ENCODE assay signal across 24 cellular contexts in the genomic region with DNA sequence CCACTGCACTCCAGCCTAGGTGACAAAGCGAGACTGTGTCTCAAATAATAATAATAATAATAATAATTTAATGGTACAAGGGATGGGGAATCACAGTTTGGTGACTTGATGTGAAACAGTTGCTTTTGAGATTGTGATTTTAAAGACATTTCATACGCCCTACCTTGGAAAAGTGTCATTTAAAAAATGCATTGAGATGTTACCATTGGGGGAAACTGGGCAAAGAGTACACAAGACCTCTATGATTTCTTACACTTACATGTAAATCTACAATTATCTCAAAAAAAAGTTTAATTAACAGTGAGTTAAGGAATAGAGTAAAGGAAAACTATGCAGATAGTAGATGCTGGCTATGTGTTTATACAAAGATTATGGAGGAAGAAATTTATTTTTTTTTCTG. TPM values are rescaled to one million over a fixed set of nuclear protein-coding genes. Genes with fewer than 3 reads are reported as not detected.
A peak's percentile ranks its signal among the peaks of the same experiment; 100 is the strongest.
DNase-seq lines count a peak whose midpoint lies in the region; ATAC-seq and TF ChIP-seq lines count a peak whose summit lies in the region.
"Had no signal": no experiment of that assay in that cellular context is flagged by ENCODE, and none has a peak within 500 bp of the region (broad histone marks: within the 10 kb centered on the region; RNA-seq: fewer than 3 reads in every experiment).

No MANE protein-coding gene starts in this region.

- H3K27ac ChIP-seq in HEK293 (ENCODE audit: extremely low read depth, low read depth, low read length) (no peak overlapping the region), suprapubic skin (peak overlapping the region; percentile 80)
- H3K27ac ChIP-seq: BLaER1 had no signal

- H3K27me3 Mint-ChIP-seq in activated T-helper 17 cell treated with anti-CD3 and anti-CD28 coated beads, Interleukin-2, amount 50 U/mL, for 72 hours = no peaks in the 10 kb centered on the region

- no peaks in the 10 kb centered on the region for H3K36me3 ChIP-seq in HEK293 (ENCODE audit: control insufficient read depth in 2 of 2, insufficient read depth in 1 of 2, low read length in 2 of 2)
- no peaks in the 10 kb centered on the region for H3K36me3 ChIP-seq in suprapubic skin
- H3K36me3 ChIP-seq: BE2C, BLaER1 had no signal

- TF ChIP-seq POLR2A in suprapubic skin (IDR thresholded peaks at IDR 0.05) = no peak

- peaks cover 7% of the 10 kb centered on the region for H3K9me3 Mint-ChIP-seq in activated T-helper 17 cell treated with anti-CD3 and anti-CD28 coated beads, Interleukin-2, amount 50 U/mL, for 72 hours

- no peaks in the 10 kb centered on the region for H3K9me3 ChIP-seq in HEK293 (ENCODE audit: control insufficient read depth, insufficient read depth, low read depth, low read length)
- no peaks in the 10 kb centered on the region for H3K9me3 ChIP-seq in suprapubic skin
- H3K9me3 ChIP-seq: BE2C had no signal

- H3K4me1 Mint-ChIP-seq in activated T-helper 17 cell treated with anti-CD3 and anti-CD28 coated beads, Interleukin-2, amount 50 U/mL, for 72 hours = peaks cover 6% of the 10 kb centered on the region

- DNase-seq in suprapubic skin (ENCODE audit: low spot score in 2 of 2) = no peak
- DNase-seq: 8988T; ACHN; BE2C; C1 segment of cervical spinal cord; CD4-positive, alpha-beta memory T cell; CD8-positive, alpha-beta memory T cell; COR-L47; DMS 273 treated with DMSO at 0.1 percent for 48 hours; DMS153; DMS53; DMS79; DND-41; EL; GDM1 had no signal

- no peaks in the 10 kb centered on the region for H3K36me3 Mint-ChIP-seq in activated T-helper 17 cell treated with anti-CD3 and anti-CD28 coated beads, Interleukin-2, amount 50 U/mL, for 72 hours (ENCODE audit: low read depth)
- H3K36me3 Mint-ChIP-seq: CD4-positive, alpha-beta memory T cell had no signal

- no peak overlapping the region for H3K4me3 ChIP-seq in HEK293 (ENCODE audit: low read depth, low read length)
- no peak overlapping the region for H3K4me3 ChIP-seq in suprapubic skin
- H3K4me3 ChIP-seq: BLaER1, GM12878 had no signal

- peak overlapping the region; percentile 33 for H3K27ac Mint-ChIP-seq in activated T-helper 17 cell treated with anti-CD3 and anti-CD28 coated beads, Interleukin-2, amount 50 U/mL, for 72 hours
- H3K27ac Mint-ChIP-seq: CD14-positive monocyte; CD4-positive, alpha-beta memory T cell; CD4-positive, CD25-positive, alpha-beta regulatory T cell; CD8-positive, alpha-beta memory T cell had no signal

- peak overlapping the region; percentile 9 for H3K4me3 Mint-ChIP-seq in activated T-helper 17 cell treated with anti-CD3 and anti-CD28 coated beads, Interleukin-2, amount 50 U/mL, for 72 hours
- H3K4me3 Mint-ChIP-seq: CD14-positive monocyte; CD4-positive, alpha-beta memory T cell; CD4-positive, CD25-positive, alpha-beta regulatory T cell; CD8-positive, alpha-beta memory T cell had no signal

- no peak for TF ChIP-seq EP300 in suprapubic skin (IDR thresholded peaks at IDR 0.05)

- POLR2A ChIA-PET in HEK293 (lab: Yijun Ruan, JAX) = no interaction called here

- no peaks in the 10 kb centered on the region for H3K27me3 ChIP-seq in suprapubic skin
- H3K27me3 ChIP-seq: BE2C, BLaER1 had no signal

- 98% methylated on average over 2 of the region's 2 CpGs for WGBS in suprapubic skin

- CTCF ChIA-PET in HEK293 (lab: Yijun Ruan, JAX) = interaction anchor here (1.2 kb wide), 2 partner anchors 10 to 25 kb away, joined by 3 to 5 read pairs; no protein-coding TSS in a partner anchor

- TF ChIP-seq CTCF in HEK293 (tag by site-specific recombination; IDR thresholded peaks at IDR 0.05) = no peak
- no peak for TF ChIP-seq CTCF in suprapubic skin (IDR thresholded peaks at IDR 0.05)

- no peak for ATAC-seq in activated T-helper 17 cell treated with anti-CD3 and anti-CD28 coated beads, Interleukin-2, amount 50 U/mL, for 72 hours (replicated peaks)
- ATAC-seq in GM18907 (IDR thresholded peaks at IDR 0.05; ENCODE audit: unreplicated experiment) = no peak
- no peak for ATAC-seq in GM21717 (IDR thresholded peaks at IDR 0.05; ENCODE audit: unreplicated experiment)
- ATAC-seq: GM12878 had no signal

- H3K4me1 ChIP-seq in HEK293 (ENCODE audit: control insufficient read depth, insufficient read depth, low read length) (0 out of 2 replicates have a peak, but pooled peaks cover under 1% of the 10 kb centered on the region), suprapubic skin (peaks cover 28% of the 10 kb centered on the region)
- H3K4me1 ChIP-seq: BE2C, BLaER1 had no signal

TF ChIP-seq in HEK293, 187 proteins besides CTCF, POLR2A, EP300 and RAD21:
- no peak for TF ChIP-seq REPIN1 (tag by site-specific recombination; IDR thresholded peaks at IDR 0.05; ENCODE audit: low read depth)
- TF ChIP-seq ZBTB20 (tag by site-specific recombination; IDR thresholded peaks at IDR 0.05) = no peak
- no peak for TF ChIP-seq WT1 (tag by site-specific recombination; IDR thresholded peaks at IDR 0.05)
- peak; percentile 95 for TF ChIP-seq ZNF529 (tag by site-specific recombination; IDR thresholded peaks at IDR 0.05; ENCODE audit: insufficient replicate concordance)
- TF ChIP-seq, protein P1, sequence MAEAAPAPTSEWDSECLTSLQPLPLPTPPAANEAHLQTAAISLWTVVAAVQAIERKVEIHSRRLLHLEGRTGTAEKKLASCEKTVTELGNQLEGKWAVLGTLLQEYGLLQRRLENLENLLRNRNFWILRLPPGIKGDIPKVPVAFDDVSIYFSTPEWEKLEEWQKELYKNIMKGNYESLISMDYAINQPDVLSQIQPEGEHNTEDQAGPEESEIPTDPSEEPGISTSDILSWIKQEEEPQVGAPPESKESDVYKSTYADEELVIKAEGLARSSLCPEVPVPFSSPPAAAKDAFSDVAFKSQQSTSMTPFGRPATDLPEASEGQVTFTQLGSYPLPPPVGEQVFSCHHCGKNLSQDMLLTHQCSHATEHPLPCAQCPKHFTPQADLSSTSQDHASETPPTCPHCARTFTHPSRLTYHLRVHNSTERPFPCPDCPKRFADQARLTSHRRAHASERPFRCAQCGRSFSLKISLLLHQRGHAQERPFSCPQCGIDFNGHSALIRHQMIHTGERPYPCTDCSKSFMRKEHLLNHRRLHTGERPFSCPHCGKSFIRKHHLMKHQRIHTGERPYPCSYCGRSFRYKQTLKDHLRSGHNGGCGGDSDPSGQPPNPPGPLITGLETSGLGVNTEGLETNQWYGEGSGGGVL (tag by site-specific recombination; IDR thresholded peaks at IDR 0.05) = no peak
- no peak for TF ChIP-seq PRDM1 (tag by site-specific recombination; IDR thresholded peaks at IDR 0.05)

RNA-seq across cellular contexts. Expression of gene ADTRP, which starts 22.3 kb away (rescaled TPM):
- total RNA-seq in activated T-helper 17 cell treated with anti-CD3 and anti-CD28 coated beads, Interleukin-2, amount 50 U/mL, for 72 hours = 10 to 100 TPM; 47.7 to 81.3 TPM
- 10 to 100 TPM; 19.6 to 39.5 (median 26.2) TPM for total RNA-seq in suprapubic skin
- total RNA-seq: A673 had no signal
